Comparison of ENCODE assay signal across 9 cellular contexts in genomic region chr1:48430832-48431231, GRCh38.
"Had no signal": no experiment of that assay in that cellular context is flagged by ENCODE, and none has a peak within 500 bp of the region (broad histone marks: within the 10 kb centered on the region; RNA-seq: fewer than 3 reads in every experiment).

No MANE protein-coding gene starts in this region.

- H3K27ac ChIP-seq: HL-60, KMS-11 had no signal

- H3K27ac Mint-ChIP-seq: IgD-negative memory B cell had no signal

- H3K27me3 Mint-ChIP-seq: IgD-negative memory B cell had no signal

- H3K4me1 Mint-ChIP-seq: IgD-negative memory B cell had no signal

- H3K9ac ChIP-seq: KMS-11 had no signal

- H3K4me2 ChIP-seq: KMS-11 had no signal

- ATAC-seq: HepG2, K562 had no signal

- FAIRE-seq: HepG2, HTR-8/SVneo, K562 had no signal

- DNase-seq: IMR-90, KBM-7, KG1 had no signal

- H3K4me3 ChIP-seq: K562 had no signal
